ENCODE assay signal across 1 cellular context in genomic region chr3:118162627-118163588, GRCh38.
A peak's percentile ranks its signal among the peaks of the same experiment; 100 is the strongest.
TF ChIP-seq lines count a peak whose summit lies in the region.
"Not testable (repeated sequence)": the region's sequence is repeated elsewhere in the genome, so short reads cannot be mapped to it uniquely, and the experiment has no call there.

No MANE protein-coding gene starts in this region.

TF ChIP-seq in HepG2, 621 proteins besides CTCF, POLR2A, EP300 and RAD21 (continued from another document):
- TF ChIP-seq PAXIP1 (CRISPR knock-in tag; conservative IDR thresholded peaks at IDR 0.05): peak; percentile 72
- peak; percentile 64 for TF ChIP-seq FOXO1 (CRISPR knock-in tag; IDR thresholded peaks at IDR 0.05)
- peak; percentile 44; the same call in 1 of the 2 replicates for TF ChIP-seq HNF4G (IDR thresholded peaks at IDR 0.05; ENCODE audit: borderline replicate concordance, low read depth, low read length)
- TF ChIP-seq HNF4G (CRISPR knock-in tag; IDR thresholded peaks at IDR 0.05; ENCODE audit: borderline replicate concordance, low read depth); FOXP1 (IDR thresholded peaks at IDR 0.05); SOX13 (IDR thresholded peaks at IDR 0.05): not testable (repeated sequence)
- peak; percentile 50; the same call in 1 of the 2 replicates for TF ChIP-seq FOXP4 (CRISPR knock-in tag; IDR thresholded peaks at IDR 0.05)
- TF ChIP-seq SETDB1 (CRISPR knock-in tag; IDR thresholded peaks at IDR 0.05; ENCODE audit: borderline replicate concordance): peak; percentile 87
- peak; percentile 42 for TF ChIP-seq POGZ (CRISPR knock-in tag; IDR thresholded peaks at IDR 0.05)
- TF ChIP-seq HNF4A (CRISPR knock-in tag; IDR thresholded peaks at IDR 0.05): peak; percentile 68
- TF ChIP-seq ZMYM4 (CRISPR knock-in tag; IDR thresholded peaks at IDR 0.05): peak; percentile 72
- TF ChIP-seq FOXP1 (CRISPR knock-in tag; IDR thresholded peaks at IDR 0.05): peak; percentile 13; the same call in 1 of the 2 replicates
- 0 out of 4 replicates have a peak, but pooled peaks of 1 of the 2 experiments have one; percentile 20 for TF ChIP-seq SOX13 (CRISPR knock-in tag; conservative IDR thresholded peaks at IDR 0.05 in 1 of 2, IDR thresholded peaks at IDR 0.05 in 1 of 2)
- peak; percentile 56 for TF ChIP-seq XRCC5 (optimal IDR thresholded peaks at IDR 0.05; ENCODE audit: low read length)
- peak; percentile 48; the same call in 1 of the 2 replicates for TF ChIP-seq ZSCAN25 (CRISPR knock-in tag; IDR thresholded peaks at IDR 0.05)
- TF ChIP-seq ZNF574 (CRISPR knock-in tag; IDR thresholded peaks at IDR 0.05): peak; percentile 47; the same call in 1 of the 2 replicates
- 0 out of 2 replicates have a peak, but pooled peaks have one; percentile 29 for TF ChIP-seq POGK (CRISPR knock-in tag; conservative IDR thresholded peaks at IDR 0.05)
- TF ChIP-seq ZNF687 (CRISPR knock-in tag; IDR thresholded peaks at IDR 0.05): 0 out of 2 replicates have a peak, but pooled peaks have one; percentile 15
- TF ChIP-seq ZNF281 (CRISPR knock-in tag; IDR thresholded peaks at IDR 0.05; ENCODE audit: borderline replicate concordance): peak; percentile 78; the same call in 1 of the 2 replicates
- TF ChIP-seq PHF21A (CRISPR knock-in tag; IDR thresholded peaks at IDR 0.05): 0 out of 2 replicates have a peak, but pooled peaks have one; percentile 29
- TF ChIP-seq STAG1 (CRISPR knock-in tag; IDR thresholded peaks at IDR 0.05): peak; percentile 7; the same call in 1 of the 2 replicates
